14 cellular contexts compared by ENCODE assay signal in genomic region chr15:96947830-96948229, GRCh38.
A peak's percentile ranks its signal among the peaks of the same experiment; 100 is the strongest.
DNase-seq lines count a peak whose midpoint lies in the region; ATAC-seq and TF ChIP-seq lines count a peak whose summit lies in the region.
"Had no signal": no experiment of that assay in that cellular context is flagged by ENCODE, and none has a peak within 500 bp of the region (broad histone marks: within the 10 kb centered on the region; RNA-seq: fewer than 3 reads in every experiment).

No MANE protein-coding gene starts in this region.

- no peaks in the 10 kb centered on the region for H3K9me3 ChIP-seq in neural progenitor cell (ENCODE audit: low read depth)
- H3K9me3 ChIP-seq: BLaER1 treated with 17β-estradiol and CSF1 and Interleukin-3, amounts not matched to agents 10 nM and 100 nM had no signal

- no peaks in the 10 kb centered on the region for H3K36me3 ChIP-seq in neural progenitor cell
- H3K36me3 ChIP-seq: BLaER1 treated with 17β-estradiol and CSF1 and Interleukin-3, amounts not matched to agents 10 nM and 100 nM had no signal

- TF ChIP-seq CTCF in neural progenitor cell (IDR thresholded peaks at IDR 0.05) (no peak), lower leg skin (IDR thresholded peaks at IDR 0.05) (no peak)

- H3K36me3 Mint-ChIP-seq in neural progenitor cell: no peaks in the 10 kb centered on the region
- H3K36me3 Mint-ChIP-seq in activated CD4-positive, alpha-beta T cell treated with anti-CD3 and anti-CD28 coated beads for 36 hours (ENCODE audit: low read depth): no peaks in the 10 kb centered on the region
- H3K36me3 Mint-ChIP-seq: naive B cell had no signal

- H3K9ac ChIP-seq in neural progenitor cell: no peak overlapping the region
- H3K9ac ChIP-seq: BLaER1 treated with 17β-estradiol and CSF1 and Interleukin-3, amounts not matched to agents 10 nM and 100 nM had no signal

- ATAC-seq in activated CD4-positive, alpha-beta T cell treated with anti-CD3 and anti-CD28 coated beads for 36 hours: no peak
- ATAC-seq: HCT116 had no signal

- H3K4me1 ChIP-seq in neural progenitor cell: peaks cover 5% of the 10 kb centered on the region
- H3K4me1 ChIP-seq: BLaER1 treated with 17β-estradiol and CSF1 and Interleukin-3, amounts not matched to agents 10 nM and 100 nM had no signal

- no peak overlapping the region for H3K27ac ChIP-seq in neural progenitor cell
- H3K27ac ChIP-seq in substantia nigra (ENCODE audit: low read depth, low read length, poor library complexity, severe bottlenecking): no peak overlapping the region
- H3K27ac ChIP-seq: BLaER1 treated with 17β-estradiol and CSF1 and Interleukin-3, amounts not matched to agents 10 nM and 100 nM had no signal

- DNase-seq in D341Med (ENCODE audit: low spot score): peak; percentile 41
- peak; percentile 51 for DNase-seq in NCI-H524 treated with DMSO at 0.1 percent for 48 hours (lab: John Stamatoyannopoulos, UW)
- DNase-seq in foreskin melanocyte: peak; percentile 5
- peak; percentile 86 for DNase-seq in neural progenitor cell (ENCODE audit: low spot score)
- DNase-seq in lower leg skin (ENCODE audit: low spot score in 2 of 2): no peak
- no peak for DNase-seq in substantia nigra (lab: John Stamatoyannopoulos, UW)
- DNase-seq in central memory CD4-positive, alpha-beta T cell: no peak
- DNase-seq in activated CD4-positive, alpha-beta T cell treated with anti-CD3 and anti-CD28 coated beads for 36 hours: no peak
- DNase-seq: activated B cell treated with CpG ODN at 0.5 μM for 24 hours, naive B cell, RPMI8226 had no signal

- CTCF ChIA-PET in activated CD4-positive, alpha-beta T cell treated with anti-CD3 and anti-CD28 coated beads for 36 hours (lab: Charles Lee): no interaction called here

- H4K20me1 ChIP-seq in neural progenitor cell (ENCODE audit: low read depth): no peaks in the 10 kb centered on the region
- H4K20me1 ChIP-seq: BLaER1 treated with 17β-estradiol and CSF1 and Interleukin-3, amounts not matched to agents 10 nM and 100 nM had no signal

- H2AFZ ChIP-seq in neural progenitor cell (replicated peaks): peak overlapping the region; percentile 78

- peaks cover 6% of the 10 kb centered on the region for H3K9me3 Mint-ChIP-seq in neural progenitor cell
- H3K9me3 Mint-ChIP-seq in activated CD4-positive, alpha-beta T cell treated with anti-CD3 and anti-CD28 coated beads for 36 hours (ENCODE audit: low read depth): no peaks in the 10 kb centered on the region
- H3K9me3 Mint-ChIP-seq: central memory CD8-positive, alpha-beta T cell had no signal

- no peak overlapping the region for H3K27ac Mint-ChIP-seq in neural progenitor cell
- H3K27ac Mint-ChIP-seq in activated CD4-positive, alpha-beta T cell treated with anti-CD3 and anti-CD28 coated beads for 36 hours: no peak overlapping the region
- H3K27ac Mint-ChIP-seq: activated B cell treated with CpG ODN at 0.5 μM for 24 hours, naive B cell had no signal

- H3K27me3 ChIP-seq in neural progenitor cell: peaks cover 40% of the 10 kb centered on the region

- H3K4me3 ChIP-seq in neural progenitor cell (peak overlapping the region; percentile 54), lower leg skin (ENCODE audit: low read depth, poor library complexity, severe bottlenecking) (no peak overlapping the region)
- H3K4me3 ChIP-seq: BLaER1 treated with 17β-estradiol and CSF1 and Interleukin-3, amounts not matched to agents 10 nM and 100 nM had no signal

- peaks cover 8% of the 10 kb centered on the region for H3F3A ChIP-seq in neural progenitor cell (ENCODE audit: low read depth)

- H3K4me2 ChIP-seq in neural progenitor cell: peak overlapping the region; percentile 83
- H3K4me2 ChIP-seq: BLaER1 treated with 17β-estradiol and CSF1 and Interleukin-3, amounts not matched to agents 10 nM and 100 nM had no signal

- 4 to 9% methylated on average over 35 of the region's 35 CpGs for WGBS in lower leg skin, 2 donors

- H3K4me1 Mint-ChIP-seq in neural progenitor cell: peaks cover 32% of the 10 kb centered on the region
- H3K4me1 Mint-ChIP-seq in activated CD4-positive, alpha-beta T cell treated with anti-CD3 and anti-CD28 coated beads for 36 hours: no peaks in the 10 kb centered on the region
- H3K4me1 Mint-ChIP-seq: activated B cell treated with CpG ODN at 0.5 μM for 24 hours; central memory CD8-positive, alpha-beta T cell; naive B cell had no signal

- H3K4me3 Mint-ChIP-seq in neural progenitor cell: peak overlapping the region; percentile 80
- no peak overlapping the region for H3K4me3 Mint-ChIP-seq in activated CD4-positive, alpha-beta T cell treated with anti-CD3 and anti-CD28 coated beads for 36 hours
- H3K4me3 Mint-ChIP-seq: activated B cell treated with CpG ODN at 0.5 μM for 24 hours; central memory CD8-positive, alpha-beta T cell had no signal

- no peak for TF ChIP-seq POLR2A in lower leg skin (IDR thresholded peaks at IDR 0.05)

- peaks cover 40% of the 10 kb centered on the region for H3K27me3 Mint-ChIP-seq in neural progenitor cell (ENCODE audit: insufficient read depth, low read depth)
- H3K27me3 Mint-ChIP-seq in activated CD4-positive, alpha-beta T cell treated with anti-CD3 and anti-CD28 coated beads for 36 hours: peaks cover 26% of the 10 kb centered on the region
- H3K27me3 Mint-ChIP-seq: activated B cell treated with CpG ODN at 0.5 μM for 24 hours had no signal

- no peaks in the 10 kb centered on the region for H3K79me2 ChIP-seq in neural progenitor cell (ENCODE audit: low read depth)

- intact Hi-C loops in lower leg skin (cut with DNase I; ENCODE audit: low total_unique reads): no loop called here
- intact Hi-C loops in activated CD4-positive, alpha-beta T cell treated with anti-CD3 and anti-CD28 coated beads for 36 hours (cut with DNase I, micrococcal nuclease): no loop called here

- POLR2A ChIA-PET in activated CD4-positive, alpha-beta T cell treated with anti-CD3 and anti-CD28 coated beads for 36 hours (lab: Charles Lee): no interaction called here

Comparison
In these comparisons a context has a peak if more than half of its experiments do, and no peak if none do; other contexts are left out.
1. DNase-seq: peak in D341Med (single experiment), NCI-H524 treated with DMSO at 0.1 percent for 48 hours (single experiment), foreskin melanocyte (single experiment) and neural progenitor cell (single experiment); none in lower leg skin (0 of 2), substantia nigra (0 of 49), central memory CD4-positive, alpha-beta T cell (single experiment) and activated CD4-positive, alpha-beta T cell treated with anti-CD3 and anti-CD28 coated beads for 36 hours (single experiment).